ENCODE assay signal across 6 cellular contexts in genomic region chr11:67476692-67477091, GRCh38. TPM values are rescaled to one million over a fixed set of nuclear protein-coding genes. Genes with fewer than 3 reads are reported as not detected.
"Had no signal": no experiment of that assay in that cellular context is flagged by ENCODE, and none has a peak within 500 bp of the region (broad histone marks: within the 10 kb centered on the region; RNA-seq: fewer than 3 reads in every experiment).

No MANE protein-coding gene starts in this region.

RNA-seq across cellular contexts. Expression of gene CABP4, which starts 21.5 kb away (rescaled TPM):
- total RNA-seq: RPMI7951 had no signal

RNA-seq across cellular contexts. Expression of gene GPR152, which starts 24.2 kb away (rescaled TPM):
- total RNA-seq: NCI-H460, PC-9, Peyer's patch, Right ventricle myocardium inferior, RPMI7951, SJCRH30 had no signal
